12 cellular contexts compared by ENCODE assay signal in genomic region chr11:8721740-8722139, GRCh38. TPM values are rescaled to one million over a fixed set of nuclear protein-coding genes. Genes with fewer than 3 reads are reported as not detected.
DNase-seq lines count a peak whose midpoint lies in the region; FAIRE-seq and TF ChIP-seq lines count a peak whose summit lies in the region.
"Had no signal": no experiment of that assay in that cellular context is flagged by ENCODE, and none has a peak within 500 bp of the region (broad histone marks: within the 10 kb centered on the region; RNA-seq: fewer than 3 reads in every experiment).

No MANE protein-coding gene starts in this region.

- no peak overlapping the region for H4K91ac ChIP-seq in H9 (ENCODE audit: insufficient read length, low read depth, low read length)

- H3K4ac ChIP-seq in H9 (ENCODE audit: low read depth, low read length) = no peak overlapping the region
- H3K4ac ChIP-seq in mesendoderm (ENCODE audit: low read depth, low read length) = peak overlapping the region; percentile 7

- H3K79me1 ChIP-seq in H9 (ENCODE audit: insufficient read depth, low read depth, low read length, poor library complexity, severe bottlenecking) (no peaks in the 10 kb centered on the region), mesendoderm (ENCODE audit: low read length) (no peaks in the 10 kb centered on the region)

- H2BK5ac ChIP-seq in H9 (ENCODE audit: insufficient read length, low read length) (no peak overlapping the region), mesendoderm (ENCODE audit: low read length) (peak overlapping the region; percentile 69)

- intact Hi-C loops in stomach (cut with DNase I; ENCODE audit: low total_unique reads) = no loop called here

- DNase-seq in H9 (no peak), astrocyte (ENCODE audit: low read depth) (peak; percentile 76), mesendoderm (peak; percentile 66), stomach (no peak), DMS153 treated with DMSO at 0.1 percent for 48 hours (lab: John Stamatoyannopoulos, UW; ENCODE audit: unreplicated experiment) (no peak), ACHN (no peak), NCI-H748 (lab: John Stamatoyannopoulos, UW; ENCODE audit: unreplicated experiment) (no peak)
- DNase-seq in activated naive CD4-positive, alpha-beta T cell (lab: John Stamatoyannopoulos, UW) = no peak
- DNase-seq: activated CD8-positive, alpha-beta memory T cell treated with anti-CD3 and anti-CD28 coated beads for 24 hours; NCI-H1048; T-helper 17 cell had no signal

- H3K18ac ChIP-seq in H9 (ENCODE audit: insufficient read length, low read depth, low read length) = no peak overlapping the region
- H3K18ac ChIP-seq in mesendoderm (ENCODE audit: low read length) = peak overlapping the region; percentile 16

- H3K23me2 ChIP-seq in H9 (ENCODE audit: insufficient read length, low read depth, low read length, poor library complexity, severe bottlenecking) = no peaks in the 10 kb centered on the region

- H2AK5ac ChIP-seq in H9 (ENCODE audit: insufficient read length, low read length) = no peak overlapping the region
- H2AK5ac ChIP-seq in mesendoderm (ENCODE audit: low read length) = peak overlapping the region; percentile 68

- H3K56ac ChIP-seq in H9 (ENCODE audit: insufficient read length, low read depth, low read length) (no peak overlapping the region), mesendoderm (ENCODE audit: low read length) (peak overlapping the region; percentile 66)

- H3K9ac ChIP-seq in H9 (ENCODE audit: extremely low read depth, insufficient read length, low read length) (no peak overlapping the region), astrocyte (ENCODE audit: low read length) (no peak overlapping the region), mesendoderm (ENCODE audit: low read length) (peak overlapping the region; percentile 42)

- H3K27ac ChIP-seq in H9 (ENCODE audit: insufficient read length, low read depth, low read length) (no peak overlapping the region), astrocyte (ENCODE audit: low read depth, low read length) (peak overlapping the region; percentile 1), mesendoderm (ENCODE audit: low read depth, low read length) (peak overlapping the region; percentile 48), stomach (peak overlapping the region; percentile 81 to 94 (median 89))

- TF ChIP-seq CTCF in H9 (conservative IDR thresholded peaks at IDR 0.05) (no peak), astrocyte (IDR thresholded peaks at IDR 0.05; ENCODE audit: insufficient read depth, low read depth, low read length) (no peak), stomach (IDR thresholded peaks at IDR 0.05) (no peak)

- H3K36me3 Mint-ChIP-seq in H9 (ENCODE audit: insufficient read depth in 1 of 3, low read depth in 3 of 3) = peaks cover 3 to 7% (median 6%) of the 10 kb centered on the region in 3 experiments; a peak in 5 of 7 replicates
- H3K36me3 Mint-ChIP-seq in astrocyte (ENCODE audit: low read depth, unreplicated experiment) = peaks cover 19% of the 10 kb centered on the region

- H2BK20ac ChIP-seq in H9 (ENCODE audit: low read depth, low read length, poor library complexity, severe bottlenecking) = no peak overlapping the region

- no CpG with 5 or more reads among the region's 7 CpGs for WGBS in H9 (ENCODE audit: extremely low coverage, insufficient read length, low lambda C conversion rate)
- no CpG with 5 or more reads among the region's 7 CpGs for WGBS in mesendoderm (ENCODE audit: extremely low coverage, insufficient coverage, low lambda C conversion rate)
- WGBS in stomach, 5 donors = 23 to 49% (median 35%) methylated on average over 7 of the region's 7 CpGs

- H3K27me3 ChIP-seq in H9 (ENCODE audit: insufficient read depth, low read length) = no peaks in the 10 kb centered on the region
- no peaks in the 10 kb centered on the region for H3K27me3 ChIP-seq in astrocyte (ENCODE audit: insufficient read depth, low read length)
- H3K27me3 ChIP-seq in mesendoderm (ENCODE audit: insufficient read depth, low read length, poor library complexity) = no peaks in the 10 kb centered on the region
- no peaks in the 10 kb centered on the region for H3K27me3 ChIP-seq in stomach
- H3K27me3 ChIP-seq: right lobe of liver had no signal

- H3K14ac ChIP-seq in H9 (ENCODE audit: insufficient read depth, low read length) = peak overlapping the region; percentile 79

- TF ChIP-seq EP300 in stomach (IDR thresholded peaks at IDR 0.05) = no peak

- H3K23ac ChIP-seq in H9 (ENCODE audit: insufficient read length, low read depth, low read length) (no peak overlapping the region), mesendoderm (ENCODE audit: low read length) (no peak overlapping the region)

- no peak overlapping the region for H3T11ph ChIP-seq in H9 (ENCODE audit: low read length)

- H2BK15ac ChIP-seq in H9 (ENCODE audit: low read depth, low read length) (no peak overlapping the region), mesendoderm (replicated peaks; ENCODE audit: low read depth) (no peak overlapping the region)

- H3K4me2 ChIP-seq in H9 (ENCODE audit: insufficient read depth, insufficient read length, low read length) = no peak overlapping the region
- peak overlapping the region; percentile 82 for H3K4me2 ChIP-seq in astrocyte (ENCODE audit: low read length)
- H3K4me2 ChIP-seq in mesendoderm (ENCODE audit: low read length) = no peak overlapping the region

- no peak overlapping the region for H4K8ac ChIP-seq in H9 (replicated peaks; ENCODE audit: insufficient read length, low read depth, low read length)
- no peak overlapping the region for H4K8ac ChIP-seq in mesendoderm (ENCODE audit: low read depth, low read length)

- H2BK120ac ChIP-seq in H9 (ENCODE audit: low read depth, low read length, poor library complexity, severe bottlenecking) = no peak overlapping the region
- peak overlapping the region; percentile 1 for H2BK120ac ChIP-seq in mesendoderm (ENCODE audit: low read depth, low read length)

- in situ Hi-C loops in ACHN (cut with HindIII; ENCODE audit: low pct_ligation_motif_present, low pct_unique_long_range_greater_than_20kb, low sequenced_read_pairs) = no loop called here

- no peak for FAIRE-seq in astrocyte (lab: Jason Lieb, UNC)

- H2AFZ ChIP-seq in H9 (ENCODE audit: low read length) = no peak overlapping the region
- no peak overlapping the region for H2AFZ ChIP-seq in astrocyte (ENCODE audit: low read depth, low read length)

- H3K4me3 Mint-ChIP-seq in H9 = no peak overlapping the region
- no peak overlapping the region for H3K4me3 Mint-ChIP-seq in astrocyte (ENCODE audit: unreplicated experiment)
- H3K4me3 Mint-ChIP-seq: T-helper 17 cell had no signal

- H3K4me1 Mint-ChIP-seq in H9 (peaks cover 61 to 65% of the 10 kb centered on the region in 2 experiments), astrocyte (ENCODE audit: low read depth, unreplicated experiment) (peaks cover 59% of the 10 kb centered on the region)

- no peaks in the 10 kb centered on the region for H4K20me1 ChIP-seq in H9 (ENCODE audit: control insufficient read depth, insufficient read depth, insufficient read length)
- no peaks in the 10 kb centered on the region for H4K20me1 ChIP-seq in astrocyte (ENCODE audit: insufficient read depth, low read length)

- H3K9me3 Mint-ChIP-seq in H9 (no peaks in the 10 kb centered on the region), astrocyte (ENCODE audit: unreplicated experiment) (no peaks in the 10 kb centered on the region)

- H3K79me2 ChIP-seq in H9 (ENCODE audit: insufficient read depth, low read length) (no peaks in the 10 kb centered on the region), astrocyte (ENCODE audit: insufficient read depth, low read length) (peaks cover 3% of the 10 kb centered on the region), mesendoderm (ENCODE audit: control insufficient read depth, insufficient read depth, low read length) (no peaks in the 10 kb centered on the region)

- no peaks in the 10 kb centered on the region; the same call in 1 of the 2 replicates for H3K4me1 ChIP-seq in H9 (ENCODE audit: insufficient read depth, low read length)
- H3K4me1 ChIP-seq in astrocyte (ENCODE audit: insufficient read depth, low read length) = peaks cover 59% of the 10 kb centered on the region
- peaks cover 37% of the 10 kb centered on the region for H3K4me1 ChIP-seq in mesendoderm (ENCODE audit: control insufficient read depth, low read depth, low read length)
- peaks cover 66 to 82% (median 72%) of the 10 kb centered on the region in 4 donors for H3K4me1 ChIP-seq in stomach

- no peaks in the 10 kb centered on the region for H3K9me3 ChIP-seq in H9 (ENCODE audit: control insufficient read depth, low read depth, low read length)
- H3K9me3 ChIP-seq in astrocyte (ENCODE audit: insufficient read depth, low read depth, low read length) = no peaks in the 10 kb centered on the region
- H3K9me3 ChIP-seq in stomach = no peaks in the 10 kb centered on the region
- H3K9me3 ChIP-seq: right lobe of liver had no signal

- H3K4me3 ChIP-seq in astrocyte (ENCODE audit: insufficient read depth, low read depth, low read length) (no peak overlapping the region), mesendoderm (ENCODE audit: low read length) (no peak overlapping the region), stomach (peak overlapping the region in 1 of 4 donors; percentile 3)
- H3K4me3 ChIP-seq: right lobe of liver had no signal

- no peaks in the 10 kb centered on the region; the same call in none of the 2 replicates for H3K27me3 Mint-ChIP-seq in H9 (ENCODE audit: low read depth)
- H3K27me3 Mint-ChIP-seq in astrocyte (ENCODE audit: low read depth, unreplicated experiment) = no peaks in the 10 kb centered on the region

- no peak for TF ChIP-seq POLR2A in stomach (IDR thresholded peaks at IDR 0.05)

- H4K5ac ChIP-seq in H9 (ENCODE audit: insufficient read length, low read depth, low read length) = no peak overlapping the region
- H4K5ac ChIP-seq in mesendoderm (ENCODE audit: low read length) = no peak overlapping the region

- H3K36me3 ChIP-seq in astrocyte (ENCODE audit: insufficient read depth, low read length) (peaks cover 5% of the 10 kb centered on the region), mesendoderm (ENCODE audit: control insufficient read depth, insufficient read depth, low read length) (no peaks in the 10 kb centered on the region), stomach (peaks cover 16 to 41% (median 30%) of the 10 kb centered on the region in 4 donors)

- H3K27ac Mint-ChIP-seq in H9 (peak overlapping the region; percentile 92 to 97 (median 96); a peak in 6 of 7 replicates), astrocyte (ENCODE audit: unreplicated experiment) (peak overlapping the region; percentile 89)
- H3K27ac Mint-ChIP-seq: T-helper 17 cell had no signal

- H2BK12ac ChIP-seq in H9 (ENCODE audit: insufficient read length, low read depth, low read length) = no peak overlapping the region

RNA-seq across cellular contexts. Expression of gene RPL27A, which starts 39.1 kb away (rescaled TPM):
- 1,150 and 1,152 TPM in 2 replicates for total RNA-seq in H9 (2021)
- 573 and 682 TPM in 2 replicates for total RNA-seq in astrocyte
- polyA plus RNA-seq in mesendoderm (2013, experiment 1 of 2) = 2,670 TPM
- 2,699 TPM for polyA plus RNA-seq in mesendoderm (2013, experiment 2 of 2)
- total RNA-seq in stomach = 1,000 to 10,000 TPM in 1 of 5 donors, 100 to 1,000 TPM in 4; 138 to 1,118 (median 938) TPM
- 1,000 to 10,000 TPM; 3,539 to 4,507 (median 3,746) TPM for polyA plus RNA-seq in stomach

RNA-seq across cellular contexts. Expression of gene TRIM66, which starts 39.3 kb away (rescaled TPM):
- total RNA-seq in H9 (2021) (2.0 and 2.1 TPM in 2 replicates), astrocyte (7.3 and 8.8 TPM in 2 replicates), stomach (1 to 10 TPM; 2.3 to 8.7 (median 7.0) TPM)
- 0.79 TPM for polyA plus RNA-seq in mesendoderm (2013, experiment 1 of 2)
- 0.87 TPM for polyA plus RNA-seq in mesendoderm (2013, experiment 2 of 2)
- polyA plus RNA-seq in stomach = 1 to 10 TPM in 2 of 3 donors, under 1 TPM in 1; 0.76 to 1.9 (median 1.2) TPM

Comparison
In these comparisons a context has a peak if more than half of its experiments do, and no peak if none do; other contexts are left out.
1. DNase-seq: peak in astrocyte (single experiment) and mesendoderm (single experiment); none in H9 (single experiment), stomach (single experiment), DMS153 treated with DMSO at 0.1 percent for 48 hours (single experiment), ACHN (single experiment), activated naive CD4-positive, alpha-beta T cell (0 of 4) and NCI-H748 (single experiment).